In genomic region chr11:33723238-33723881, GRCh38 we compare ENCODE assay signal across 9 cellular contexts. TPM values are rescaled to one million over a fixed set of nuclear protein-coding genes. Genes with fewer than 3 reads are reported as not detected.
DNase-seq lines count a peak whose midpoint lies in the region; ATAC-seq, FAIRE-seq and TF ChIP-seq lines count a peak whose summit lies in the region.
"Had no signal": no experiment of that assay in that cellular context is flagged by ENCODE, and none has a peak within 500 bp of the region (broad histone marks: within the 10 kb centered on the region; RNA-seq: fewer than 3 reads in every experiment).

No MANE protein-coding gene starts in this region.

- ATAC-seq in SK-N-SH treated with all-trans-retinoic acid at 6 μM for 48 hours (peak; percentile 69), foreskin keratinocyte (peak; percentile 43), HG03280 (IDR thresholded peaks at IDR 0.05; ENCODE audit: unreplicated experiment) (no peak)

- peak overlapping the region; percentile 86 for H3K27ac ChIP-seq in foreskin keratinocyte
- peak overlapping the region in 20 of 21 experiments; percentile 58 to 93 (median 82) for H3K27ac ChIP-seq in skin epidermis
- H3K27ac ChIP-seq: 22Rv1 had no signal

- FAIRE-seq in D721Med (lab: Jason Lieb, UNC) = no peak

- peaks cover 72% of the 10 kb centered on the region for H3K4me1 ChIP-seq in foreskin keratinocyte

- DNase-seq in DMS 273 (lab: John Stamatoyannopoulos, UW; ENCODE audit: unreplicated experiment) (peak; percentile 52), DMS 273 treated with DMSO at 0.1 percent for 48 hours (lab: John Stamatoyannopoulos, UW) (no peak), foreskin keratinocyte (peak; percentile 92 to 95), D721Med (ENCODE audit: insufficient read length, low spot score) (no peak), SIG-M5 (lab: John Stamatoyannopoulos, UW) (no peak)

- H3K4me3 ChIP-seq in skin epidermis = no peak overlapping the region

- no peaks in the 10 kb centered on the region for H3K27me3 ChIP-seq in foreskin keratinocyte

- TF ChIP-seq CTCF in foreskin keratinocyte (conservative IDR thresholded peaks at IDR 0.05) = no peak
- TF ChIP-seq CTCF in D721Med (IDR thresholded peaks at IDR 0.05; ENCODE audit: insufficient read depth, missing control alignments) = no peak

TF ChIP-seq in SK-N-SH treated with all-trans-retinoic acid at 6 μM for 48 hours, 23 proteins besides CTCF, POLR2A, EP300 and RAD21:
- TF ChIP-seq OSR1 (CRISPR knock-in tag; IDR thresholded peaks at IDR 0.05) (no peak), ZC3H10 (CRISPR knock-in tag; IDR thresholded peaks at IDR 0.05) (peak; percentile 78), RARB (CRISPR knock-in tag; IDR thresholded peaks at IDR 0.05) (no peak), ISL1 (CRISPR knock-in tag; IDR thresholded peaks at IDR 0.05) (peak; percentile 32; the same call in 1 of the 2 replicates), PATZ1 (CRISPR knock-in tag; IDR thresholded peaks at IDR 0.05; ENCODE audit: borderline replicate concordance) (no peak), TOX (CRISPR knock-in tag; IDR thresholded peaks at IDR 0.05; ENCODE audit: borderline replicate concordance) (peak; percentile 41; the same call in 1 of the 2 replicates)

RNA-seq across cellular contexts. Expression of gene CD59, which starts 12.9 kb away (rescaled TPM):
- total RNA-seq in foreskin keratinocyte = 670 and 816 TPM in 2 replicates
- polyA plus RNA-seq in foreskin keratinocyte = 645 and 724 TPM in 2 replicates

RNA-seq across cellular contexts. Expression of gene C11orf91, which starts 22.7 kb away (rescaled TPM):
- total RNA-seq in foreskin keratinocyte = 0.18 and 0.41 TPM in 2 replicates
- 0.20 and 0.50 TPM in 2 replicates for polyA plus RNA-seq in foreskin keratinocyte

RNA-seq across cellular contexts. Expression of gene FBXO3, which starts 51.0 kb away (rescaled TPM):
- total RNA-seq in foreskin keratinocyte = 34.0 and 34.9 TPM in 2 replicates
- polyA plus RNA-seq in foreskin keratinocyte = 14.5 and 15.5 TPM in 2 replicates

Comparison
In these comparisons a context has a peak if more than half of its experiments do, and no peak if none do; other contexts are left out.
1. DNase-seq: peak in DMS 273 (single experiment) and foreskin keratinocyte (2 of 2); none in DMS 273 treated with DMSO at 0.1 percent for 48 hours (single experiment), D721Med (single experiment) and SIG-M5 (single experiment).